Comparison of ENCODE assay signal across 1 cellular context in the genomic region with DNA sequence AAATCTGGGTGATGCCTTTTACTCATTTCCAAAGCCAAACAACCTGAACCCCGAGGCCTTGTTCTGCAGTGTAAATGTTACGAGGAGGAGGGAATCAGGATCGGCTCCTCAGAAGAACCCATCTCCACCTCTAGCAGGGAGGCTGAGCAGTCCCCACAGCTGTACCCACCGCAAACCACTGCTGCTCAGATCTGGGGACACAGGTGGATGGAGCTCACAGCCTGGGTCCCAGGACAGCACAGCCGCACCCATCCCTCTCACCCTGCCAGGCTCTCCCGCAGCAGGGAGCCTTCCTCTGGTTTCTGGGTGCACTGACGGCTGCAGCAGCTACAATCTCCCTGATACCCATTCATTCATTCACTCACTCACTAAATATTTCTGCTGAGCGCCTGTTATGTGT.
TF ChIP-seq lines count a peak whose summit lies in the region.

No MANE protein-coding gene starts in this region.

TF ChIP-seq in H1, 55 proteins besides CTCF, POLR2A, EP300 and RAD21:
- TF ChIP-seq SP2 (IDR thresholded peaks at IDR 0.05; ENCODE audit: low read length) (no peak), BACH1 (IDR thresholded peaks at IDR 0.05; ENCODE audit: low read length) (no peak), TBP (IDR thresholded peaks at IDR 0.05; ENCODE audit: low read depth, low read length) (no peak), SUZ12 (IDR thresholded peaks at IDR 0.05; ENCODE audit: low read length) (no peak), SIX5 (IDR thresholded peaks at IDR 0.05; ENCODE audit: low read depth, low read length) (no peak)
